Comparison of ENCODE assay signal across 24 cellular contexts in the genomic region with DNA sequence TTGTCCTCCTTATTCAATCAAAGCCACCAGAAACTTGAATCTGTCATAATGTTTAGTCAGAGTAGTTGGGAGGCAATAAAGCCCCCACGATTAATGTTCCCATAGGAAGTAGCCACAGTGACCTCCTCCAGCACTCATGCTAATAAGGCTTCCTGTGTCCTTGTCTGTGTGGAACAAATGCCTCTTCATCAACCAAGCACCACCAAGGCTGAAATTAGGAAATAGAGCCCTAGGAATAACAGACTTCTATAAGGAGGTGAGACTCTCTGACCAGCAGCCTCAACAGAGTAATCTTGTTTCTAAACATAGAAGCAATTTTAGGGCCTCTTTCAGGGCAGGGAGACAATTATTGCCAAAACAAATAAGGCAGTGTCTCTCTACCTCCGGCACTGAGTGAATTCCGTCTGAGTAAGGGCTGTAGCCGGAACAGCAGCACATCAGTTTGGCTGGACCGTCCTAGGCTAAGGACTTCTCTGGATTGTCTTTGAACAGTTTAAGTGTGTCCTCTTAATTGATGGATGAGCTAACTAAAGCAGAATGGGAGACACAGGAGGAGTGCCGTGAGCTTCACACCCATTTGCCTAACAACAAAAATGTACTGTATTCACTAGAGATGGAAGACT.
"Had no signal": no experiment of that assay in that cellular context is flagged by ENCODE, and none has a peak within 500 bp of the region (broad histone marks: within the 10 kb centered on the region; RNA-seq: fewer than 3 reads in every experiment).

No MANE protein-coding gene starts in this region.

- H3K27ac ChIP-seq: breast epithelium, right atrium auricular region, testis, transverse colon had no signal

- H3K4me1 Mint-ChIP-seq: activated CD8-positive, alpha-beta memory T cell treated with anti-CD3 and anti-CD28 coated beads, Interleukin-2, amount 10 ng/mL, durations not matched to agents 7 days and 5 days; activated naive CD4-positive, alpha-beta T cell treated with anti-CD3 and anti-CD28 coated beads, Interleukin-2, amount 50 U/mL, for 24 hours; activated naive CD8-positive, alpha-beta T cell treated with anti-CD3 and anti-CD28 coated beads, Interleukin-2, amount 50 U/mL, for 24 hours; endodermal cell; naive thymus-derived CD8-positive, alpha-beta T cell; WTC11 had no signal

- H3K9me3 Mint-ChIP-seq: activated T-helper 2 cell treated with anti-CD3 and anti-CD28 coated beads, Interferon-gamma antibody, Interleukin-2, Interleukin-4, amounts not matched to agents 10 μg/mL and 5 μg/mL and 100 μg/mL, durations not matched to agents 14 hours and 24 hours and 36 hours had no signal

- H3K4me1 ChIP-seq: breast epithelium, testis, transverse colon had no signal

- H3K9me3 ChIP-seq: testis, transverse colon had no signal

- ATAC-seq: activated CD8-positive, alpha-beta memory T cell treated with anti-CD3 and anti-CD28 coated beads, Interleukin-2, amount 10 ng/mL, durations not matched to agents 7 days and 5 days; activated CD8-positive, alpha-beta T cell treated with anti-CD3 and anti-CD28 coated beads for 36 hours; activated naive CD8-positive, alpha-beta T cell treated with anti-CD3 and anti-CD28 coated beads, Interleukin-2, amount 50 U/mL, for 24 hours; esophagus mucosa; naive thymus-derived CD8-positive, alpha-beta T cell; WTC11 had no signal

- H3K27me3 Mint-ChIP-seq: activated CD8-positive, alpha-beta memory T cell treated with anti-CD3 and anti-CD28 coated beads, Interleukin-2, amount 10 ng/mL, durations not matched to agents 7 days and 5 days; activated CD8-positive, alpha-beta T cell treated with anti-CD3 and anti-CD28 coated beads for 36 hours; activated naive CD4-positive, alpha-beta T cell treated with anti-CD3 and anti-CD28 coated beads, Interleukin-2, amount 50 U/mL, for 24 hours; activated naive CD8-positive, alpha-beta T cell treated with anti-CD3 and anti-CD28 coated beads, Interleukin-2, amount 50 U/mL, for 24 hours; dendritic cell treated with granulocyte-macrophage colony-stimulating factor and Interleukin-4, amounts not matched to agents 40 ng/mL and 50 ng/mL, for 4 days had no signal

- H3K27me3 ChIP-seq: breast epithelium, right atrium auricular region, testis, transverse colon had no signal

- DNase-seq: activated CD4-positive, alpha-beta T cell treated with anti-CD3 and anti-CD28 coated beads, Interleukin-2, amount 50 U/mL, for 1 hour; activated CD8-positive, alpha-beta memory T cell treated with anti-CD3 and anti-CD28 coated beads, Interleukin-2, amount 10 ng/mL, durations not matched to agents 7 days and 5 days; activated CD8-positive, alpha-beta T cell treated with anti-CD3 and anti-CD28 coated beads for 36 hours; activated naive CD8-positive, alpha-beta T cell treated with anti-CD3 and anti-CD28 coated beads, Interleukin-2, amount 50 U/mL, for 24 hours; activated T-cell treated with anti-CD3 and anti-CD28 coated beads, Interleukin-2, amount 50 U/mL, for 48 hours; amygdala; central memory CD4-positive, alpha-beta T cell; endodermal cell; foreskin melanocyte; mammary epithelial cell; naive thymus-derived CD8-positive, alpha-beta T cell; stimulated activated naive CD4-positive, alpha-beta T cell treated with Interleukin-2 at 50 U/mL for 16 hours; SW 1271; T1000; testis; transverse colon had no signal

- H3K36me3 ChIP-seq: breast epithelium, right atrium auricular region, transverse colon had no signal

- H3K4me3 ChIP-seq: breast epithelium, right atrium auricular region, testis, transverse colon had no signal

- H3K36me3 Mint-ChIP-seq: activated CD8-positive, alpha-beta memory T cell treated with anti-CD3 and anti-CD28 coated beads, Interleukin-2, amount 10 ng/mL, durations not matched to agents 7 days and 5 days; activated naive CD4-positive, alpha-beta T cell treated with anti-CD3 and anti-CD28 coated beads, Interleukin-2, amount 50 U/mL, for 24 hours; WTC11 had no signal

- H3K27ac Mint-ChIP-seq: activated CD8-positive, alpha-beta memory T cell treated with anti-CD3 and anti-CD28 coated beads, Interleukin-2, amount 10 ng/mL, durations not matched to agents 7 days and 5 days; activated CD8-positive, alpha-beta T cell treated with anti-CD3 and anti-CD28 coated beads for 36 hours; activated naive CD4-positive, alpha-beta T cell treated with anti-CD3 and anti-CD28 coated beads, Interleukin-2, amount 50 U/mL, for 24 hours; activated naive CD8-positive, alpha-beta T cell treated with anti-CD3 and anti-CD28 coated beads, Interleukin-2, amount 50 U/mL, for 24 hours; activated T-helper 2 cell treated with anti-CD3 and anti-CD28 coated beads, Interferon-gamma antibody, Interleukin-2, Interleukin-4, amounts not matched to agents 10 μg/mL and 5 μg/mL and 100 μg/mL, durations not matched to agents 14 hours and 24 hours and 36 hours; dendritic cell treated with granulocyte-macrophage colony-stimulating factor and Interleukin-4, amounts not matched to agents 40 ng/mL and 50 ng/mL, for 4 days; endodermal cell; naive thymus-derived CD8-positive, alpha-beta T cell; T-helper 1 cell treated with Interleukin-12 subunit alpha and Interleukin-12 subunit beta and Interleukin-4 antibody, amounts not matched to agents 30 μg/mL and 1 μg/mL, for 36 hours; WTC11 had no signal

- H3K4me3 Mint-ChIP-seq: activated CD8-positive, alpha-beta memory T cell treated with anti-CD3 and anti-CD28 coated beads, Interleukin-2, amount 10 ng/mL, durations not matched to agents 7 days and 5 days; activated CD8-positive, alpha-beta T cell treated with anti-CD3 and anti-CD28 coated beads for 36 hours; activated naive CD4-positive, alpha-beta T cell treated with anti-CD3 and anti-CD28 coated beads, Interleukin-2, amount 50 U/mL, for 24 hours; activated naive CD8-positive, alpha-beta T cell treated with anti-CD3 and anti-CD28 coated beads, Interleukin-2, amount 50 U/mL, for 24 hours; dendritic cell treated with granulocyte-macrophage colony-stimulating factor and Interleukin-4, amounts not matched to agents 40 ng/mL and 50 ng/mL, for 4 days; endodermal cell; naive thymus-derived CD8-positive, alpha-beta T cell; T-helper 1 cell treated with Interleukin-12 subunit alpha and Interleukin-12 subunit beta and Interleukin-4 antibody, amounts not matched to agents 30 μg/mL and 1 μg/mL, for 36 hours; WTC11 had no signal
